1 cellular context compared by ENCODE assay signal in the genomic region with DNA sequence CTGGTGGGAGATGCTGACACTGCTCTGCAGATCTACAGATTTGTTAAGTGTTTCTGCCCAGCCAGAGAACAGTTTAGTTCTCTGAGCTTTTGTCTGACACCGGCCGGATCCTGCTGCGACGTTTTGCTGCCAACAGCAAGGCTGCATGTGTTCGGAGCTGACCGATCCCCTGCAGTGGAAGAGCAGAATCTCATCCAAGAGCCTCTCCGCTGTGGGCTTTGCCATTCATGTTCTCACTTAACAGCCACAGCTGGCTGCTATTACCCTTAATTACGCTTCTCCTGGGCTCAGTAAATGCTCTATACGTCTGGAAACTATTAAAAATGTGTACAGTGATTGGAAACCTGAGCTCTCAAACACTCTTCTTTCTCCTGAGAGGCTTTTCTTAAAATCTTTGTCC.
TF ChIP-seq lines count a peak whose summit lies in the region.

No MANE protein-coding gene starts in this region.

TF ChIP-seq in K562, 482 proteins besides CTCF, POLR2A, EP300 and RAD21:
- TF ChIP-seq RBM25 (IDR thresholded peaks at IDR 0.05; ENCODE audit: low read depth, low read length, severe bottlenecking), result no peak
- TF ChIP-seq, protein P1, sequence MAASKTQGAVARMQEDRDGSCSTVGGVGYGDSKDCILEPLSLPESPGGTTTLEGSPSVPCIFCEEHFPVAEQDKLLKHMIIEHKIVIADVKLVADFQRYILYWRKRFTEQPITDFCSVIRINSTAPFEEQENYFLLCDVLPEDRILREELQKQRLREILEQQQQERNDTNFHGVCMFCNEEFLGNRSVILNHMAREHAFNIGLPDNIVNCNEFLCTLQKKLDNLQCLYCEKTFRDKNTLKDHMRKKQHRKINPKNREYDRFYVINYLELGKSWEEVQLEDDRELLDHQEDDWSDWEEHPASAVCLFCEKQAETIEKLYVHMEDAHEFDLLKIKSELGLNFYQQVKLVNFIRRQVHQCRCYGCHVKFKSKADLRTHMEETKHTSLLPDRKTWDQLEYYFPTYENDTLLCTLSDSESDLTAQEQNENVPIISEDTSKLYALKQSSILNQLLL (CRISPR knock-in tag; IDR thresholded peaks at IDR 0.05; ENCODE audit: borderline replicate concordance), result no peak
- no peak for TF ChIP-seq ZNF445 (CRISPR knock-in tag; IDR thresholded peaks at IDR 0.05; ENCODE audit: low read depth)
- no peak for TF ChIP-seq ZNF583 (CRISPR knock-in tag; IDR thresholded peaks at IDR 0.05)
- no peak for TF ChIP-seq ARID2 (IDR thresholded peaks at IDR 0.05)
